In the genomic region with DNA sequence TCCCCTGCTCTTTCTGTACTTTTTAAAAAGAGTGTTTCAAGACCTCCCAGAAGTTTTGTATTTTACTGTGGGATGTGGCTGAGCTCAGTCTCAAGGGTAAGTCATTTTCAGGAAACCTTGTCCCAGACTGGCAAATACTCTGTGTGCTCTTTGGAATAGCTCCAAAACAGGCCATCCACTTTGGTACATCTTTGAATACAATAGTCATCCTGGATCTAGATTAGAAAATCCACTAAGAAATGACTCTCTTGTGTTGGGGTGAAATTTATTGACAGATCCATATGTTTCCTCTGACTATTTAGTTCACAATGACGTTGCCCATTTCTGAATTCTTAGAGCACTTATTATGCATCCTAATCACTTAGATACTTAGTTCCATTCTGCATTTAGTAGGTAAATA, we compare ENCODE assay signal across 13 cellular contexts.
"Had no signal": no experiment of that assay in that cellular context is flagged by ENCODE, and none has a peak within 500 bp of the region (broad histone marks: within the 10 kb centered on the region; RNA-seq: fewer than 3 reads in every experiment).

No MANE protein-coding gene starts in this region.

- DNase-seq: activated CD4-positive, alpha-beta T cell treated with anti-CD3 and anti-CD28 coated beads for 48 hours; activated CD8-positive, alpha-beta memory T cell treated with anti-CD3 and anti-CD28 coated beads for 24 hours; activated naive CD4-positive, alpha-beta T cell treated with anti-CD3 and anti-CD28 coated beads, Interleukin-2, amount 10 ng/mL, durations not matched to agents 7 days and 5 days; activated T-cell treated with anti-CD3 and anti-CD28 coated beads for 4 hours; central memory CD4-positive, alpha-beta T cell; cortex of kidney; effector memory CD8-positive, alpha-beta T cell; mucosa of descending colon; naive thymus-derived CD8-positive, alpha-beta T cell had no signal

- H3K4me1 ChIP-seq: tibial nerve had no signal

- ATAC-seq: effector memory CD8-positive, alpha-beta T cell; naive thymus-derived CD8-positive, alpha-beta T cell; stimulated activated memory B cell treated with anti-CD40 and anti-IgM and Interleukin-4, amounts not matched to agents 10 μg/mL and 1 μg/mL and 100 μg/mL, for 72 hours; WTC11 had no signal

- H3K27ac ChIP-seq: skin epidermis, tibial nerve had no signal

- H3K36me3 ChIP-seq: tibial nerve had no signal

- H3K4me3 ChIP-seq: mucosa of descending colon, skin epidermis, tibial nerve had no signal

- H3K9me3 ChIP-seq: mucosa of descending colon, tibial nerve had no signal
